8 cellular contexts compared by ENCODE assay signal in genomic region chr7:56047446-56048116, GRCh38. TPM values are rescaled to one million over a fixed set of nuclear protein-coding genes. Genes with fewer than 3 reads are reported as not detected.
DNase-seq lines count a peak whose midpoint lies in the region; ATAC-seq, FAIRE-seq and TF ChIP-seq lines count a peak whose summit lies in the region.
"Not testable (repeated sequence)": the region's sequence is repeated elsewhere in the genome, so short reads cannot be mapped to it uniquely, and the experiment has no call there.

No MANE protein-coding gene starts in this region.

- BruUV-seq in Panc1 (replicated peaks; lab: Mats Ljungman, UMichigan) = not testable (repeated sequence)

- not testable (repeated sequence) for DNase-seq in AG04450 (ENCODE audit: low read depth, low spot score); Panc1 (ENCODE audit: low read depth, low spot score); kidney; sigmoid colon; upper lobe of left lung
- DNase-seq in body of pancreas = peak in 3 of 4 donors; percentile 24 to 38 (median 34)
- peak; percentile 9 to 21 for DNase-seq in erythroblast (lab: John Stamatoyannopoulos, UW)
- peak; percentile 49 for DNase-seq in mucosa of gallbladder (ENCODE audit: low spot score)

- H3K36me3 ChIP-seq in Panc1 (ENCODE audit: control insufficient read depth, insufficient read depth, low read length); body of pancreas (replicated peaks in 1 of 2; ENCODE audit: insufficient read depth in 1 of 2, low read depth in 2 of 2); kidney (ENCODE audit: control insufficient read depth in 1 of 2, insufficient read depth in 2 of 2, low read length in 2 of 2); sigmoid colon; upper lobe of left lung: not testable (repeated sequence)

- POLR2A ChIA-PET in AG04450 (lab: Yijun Ruan, JAX) = interaction anchor here (0.6 kb wide), 2 partner anchors 16 to 27 kb away, joined by 3 read pairs; no protein-coding TSS in a partner anchor
- POLR2A ChIA-PET in Panc1 (lab: Charles Lee) = not testable (repeated sequence)

- TF ChIP-seq POLR2A in body of pancreas (IDR thresholded peaks at IDR 0.05) = peak in 1 of 3 donors; percentile 16
- not testable (repeated sequence) for TF ChIP-seq POLR2A in erythroblast (IDR thresholded peaks at IDR 0.05; ENCODE audit: low read length); sigmoid colon (IDR thresholded peaks at IDR 0.05); upper lobe of left lung (IDR thresholded peaks at IDR 0.05)

- in situ Hi-C loops in Panc1 (cut with HindIII; ENCODE audit: low pct_unique_long_range_greater_than_20kb, low sequenced_read_pairs) = not testable (repeated sequence)

- H3K4me1 ChIP-seq in Panc1 (ENCODE audit: control insufficient read depth, insufficient read depth, low read length) (peaks cover 17% of the 10 kb centered on the region; the same call in 1 of the 2 replicates), body of pancreas (peaks cover 59% of the 10 kb centered on the region), kidney (ENCODE audit: control insufficient read depth in 1 of 2, insufficient read depth in 1 of 2, low read depth in 1 of 2, low read length in 2 of 2) (peaks cover 9 to 15% of the 10 kb centered on the region in 2 donors), sigmoid colon (peaks cover 0 to 55% (median 47%) of the 10 kb centered on the region in 4 donors), upper lobe of left lung (peaks cover 23 to 46% (median 28%) of the 10 kb centered on the region in 4 donors)

- not testable (repeated sequence) for TF ChIP-seq CTCF in AG04450 (IDR thresholded peaks at IDR 0.05; ENCODE audit: low read depth, low read length); Panc1 (IDR thresholded peaks at IDR 0.05); body of pancreas (IDR thresholded peaks at IDR 0.05); kidney (IDR thresholded peaks at IDR 0.05; ENCODE audit: borderline replicate concordance, extremely low read depth, insufficient read depth); sigmoid colon (IDR thresholded peaks at IDR 0.05); upper lobe of left lung (IDR thresholded peaks at IDR 0.05)

- not testable (repeated sequence) for H3K27me3 ChIP-seq in AG04450 (ENCODE audit: control insufficient read depth, insufficient read depth, low read length); Panc1 (ENCODE audit: control insufficient read depth, insufficient read depth, low read length); body of pancreas; sigmoid colon; upper lobe of left lung

- intact Hi-C loops in Panc1 (cut with micrococcal nuclease; ENCODE audit: unreplicated experiment); body of pancreas (cut with DNase I); kidney (cut with DNase I); sigmoid colon (cut with DNase I): not testable (repeated sequence)

- 25 to 32% methylated on average over 9 to 11 of the region's 11 CpGs for WGBS in body of pancreas, 2 donors
- 54 to 83% methylated on average over 11 of the region's 11 CpGs for WGBS in sigmoid colon, 2 donors
- WGBS in upper lobe of left lung, 2 donors = 82 to 84% methylated on average over 11 of the region's 11 CpGs

- not testable (repeated sequence) for H3K4me3 ChIP-seq in AG04450 (ENCODE audit: low read depth, low read length); Panc1 (ENCODE audit: low read depth in 2 of 2, low read length in 2 of 2); body of pancreas; kidney (ENCODE audit: low read length in 2 of 2); sigmoid colon; upper lobe of left lung

- not testable (repeated sequence) for TF ChIP-seq EP300 in sigmoid colon (IDR thresholded peaks at IDR 0.05); upper lobe of left lung (IDR thresholded peaks at IDR 0.05)

- not testable (repeated sequence) for FAIRE-seq in kidney (lab: Jason Lieb, UNC)

- not testable (repeated sequence) for H3K9ac ChIP-seq in kidney (ENCODE audit: low read length in 2 of 2)

- ATAC-seq in Panc1; upper lobe of left lung (ENCODE audit: low FRiP score in 2 of 2): not testable (repeated sequence)
- ATAC-seq in body of pancreas = peak; percentile 9

- H3K9me3 ChIP-seq in AG04450 (ENCODE audit: control insufficient read depth, insufficient read depth, low read length); Panc1 (ENCODE audit: control insufficient read depth, insufficient read depth, low read depth, low read length); body of pancreas; kidney (ENCODE audit: control insufficient read depth in 1 of 2, low read length in 2 of 2); sigmoid colon; upper lobe of left lung: not testable (repeated sequence)

- CTCF ChIA-PET in AG04450 (lab: Charles Lee); Panc1 (lab: Charles Lee): not testable (repeated sequence)

- H3K27ac ChIP-seq in AG04450 (ENCODE audit: low read depth, low read length) (peak overlapping the region; percentile 80), Panc1 (ENCODE audit: low read length) (0 out of 2 replicates have a peak overlapping the region, but pooled peaks have one; percentile 40), body of pancreas (peak overlapping the region; percentile 71 to 88 (median 79)), kidney (ENCODE audit: low read depth in 2 of 2, low read length in 2 of 2) (peak overlapping the region; percentile 53 to 68), sigmoid colon (peak overlapping the region; percentile 38 to 97 (median 81)), upper lobe of left lung (peak overlapping the region in 3 of 4 donors; percentile 36 to 76 (median 72))

RNA-seq across cellular contexts. Expression of gene PSPH, which starts 3.7 kb away (rescaled TPM):
- polyA plus RNA-seq in AG04450 (2011; rRNA removed) (66.0 and 66.4 TPM in 2 replicates), kidney (ENCODE audit: insufficient read depth, low read depth, low replicate concordance) (17.8 TPM), sigmoid colon (10 to 100 TPM in 1 of 3 donors, 1 to 10 TPM in 2; 7.2 to 15.1 (median 7.2) TPM)
- 47.2 and 47.8 TPM in 2 replicates for polyA minus RNA-seq in AG04450 (2011; rRNA and poly(A)+ RNA removed)
- total RNA-seq in Panc1 (2021; ENCODE audit: unreplicated experiment) (62.3 TPM), body of pancreas (10 to 100 TPM in 1 of 2 donors, 1 to 10 TPM in 1; 4.6 to 14.3 TPM), kidney (9.0 TPM), mucosa of gallbladder (33.4 TPM), sigmoid colon (10 to 100 TPM in 2 of 4 donors, 1 to 10 TPM in 2; 7.2 to 18.8 (median 9.9) TPM), upper lobe of left lung (10 to 100 TPM in 4 of 6 donors, 1 to 10 TPM in 2; 6.8 to 18.9 (median 13.5) TPM)
- polyA plus RNA-seq in Panc1 (2012; ENCODE audit: insufficient read length) = 75.6 TPM

RNA-seq across cellular contexts. Expression of gene CCT6A, which starts 4.0 kb away (rescaled TPM):
- polyA plus RNA-seq in AG04450 (2011; rRNA removed) (214 and 302 TPM in 2 replicates), kidney (ENCODE audit: insufficient read depth, low read depth, low replicate concordance) (124 TPM), sigmoid colon (100 to 1,000 TPM in 1 of 3 donors, 10 to 100 TPM in 2; 52.9 to 114 (median 72.4) TPM)
- polyA minus RNA-seq in AG04450 (2011; rRNA and poly(A)+ RNA removed) = 148 and 235 TPM in 2 replicates
- total RNA-seq in Panc1 (2021; ENCODE audit: unreplicated experiment) (324 TPM), body of pancreas (10 to 100 TPM; 74.5 to 75.8 TPM), kidney (92.8 TPM), mucosa of gallbladder (87.6 TPM), sigmoid colon (10 to 100 TPM; 67.0 to 93.1 (median 88.5) TPM), upper lobe of left lung (100 to 1,000 TPM in 1 of 6 donors, 10 to 100 TPM in 5; 48.4 to 115 (median 67.6) TPM)
- polyA plus RNA-seq in Panc1 (2012; ENCODE audit: insufficient read length) = 266 TPM

RNA-seq across cellular contexts. Expression of gene SUMF2, which starts 16.5 kb away (rescaled TPM):
- polyA plus RNA-seq in AG04450 (2011; rRNA removed) (95.4 and 102 TPM in 2 replicates), kidney (ENCODE audit: insufficient read depth, low read depth, low replicate concordance) (175 TPM), sigmoid colon (10 to 100 TPM; 24.6 to 93.4 (median 38.8) TPM)
- 95.0 and 124 TPM in 2 replicates for polyA minus RNA-seq in AG04450 (2011; rRNA and poly(A)+ RNA removed)
- total RNA-seq in Panc1 (2021; ENCODE audit: unreplicated experiment) (156 TPM), body of pancreas (100 to 1,000 TPM; 105 to 143 TPM), kidney (202 TPM), mucosa of gallbladder (245 TPM), sigmoid colon (100 to 1,000 TPM in 2 of 4 donors, 10 to 100 TPM in 2; 87.5 to 107 (median 96.3) TPM), upper lobe of left lung (100 to 1,000 TPM in 5 of 6 donors, 10 to 100 TPM in 1; 85.9 to 185 (median 155) TPM)
- 222 TPM for polyA plus RNA-seq in Panc1 (2012; ENCODE audit: insufficient read length)

RNA-seq across cellular contexts. Expression of gene PHKG1, which starts 45.2 kb away (rescaled TPM):
- polyA plus RNA-seq in AG04450 (2011; rRNA removed) = 0.20 and 0.26 TPM in 2 replicates
- 0.17 and 0.60 TPM in 2 replicates for polyA minus RNA-seq in AG04450 (2011; rRNA and poly(A)+ RNA removed)
- total RNA-seq in Panc1 (2021; ENCODE audit: unreplicated experiment) = 0.67 TPM
- polyA plus RNA-seq in Panc1 (2012; ENCODE audit: insufficient read length) = 1.3 TPM
- total RNA-seq in body of pancreas = not detected
- total RNA-seq in kidney = 0.91 TPM
- polyA plus RNA-seq in kidney (ENCODE audit: insufficient read depth, low read depth, low replicate concordance) = not detected
- total RNA-seq in mucosa of gallbladder = 0.89 TPM
- 10 to 100 TPM in 1 of 4 donors, 1 to 10 TPM in 3; 3.2 to 18.7 (median 5.6) TPM for total RNA-seq in sigmoid colon
- polyA plus RNA-seq in sigmoid colon = 1 to 10 TPM in 1 of 3 donors, under 1 TPM in 1, not detected in 1; 0.60 to 3.8 TPM
- total RNA-seq in upper lobe of left lung = 1 to 10 TPM in 2 of 6 donors, under 1 TPM in 3, not detected in 1; 0.30 to 2.4 (median 0.60) TPM

RNA-seq across cellular contexts. Expression of gene CHCHD2, which starts 58.7 kb away (rescaled TPM):
- polyA plus RNA-seq in AG04450 (2011; rRNA removed) (310 and 349 TPM in 2 replicates), kidney (ENCODE audit: insufficient read depth, low read depth, low replicate concordance) (763 TPM), sigmoid colon (100 to 1,000 TPM; 636 to 769 (median 665) TPM)
- polyA minus RNA-seq in AG04450 (2011; rRNA and poly(A)+ RNA removed) = 62.1 and 70.9 TPM in 2 replicates
- total RNA-seq in Panc1 (2021; ENCODE audit: unreplicated experiment) (666 TPM), body of pancreas (100 to 1,000 TPM; 154 to 194 TPM), kidney (261 TPM), mucosa of gallbladder (293 TPM), sigmoid colon (100 to 1,000 TPM; 315 to 508 (median 451) TPM), upper lobe of left lung (100 to 1,000 TPM in 5 of 6 donors, 10 to 100 TPM in 1; 61.8 to 307 (median 203) TPM)
- 680 TPM for polyA plus RNA-seq in Panc1 (2012; ENCODE audit: insufficient read length)
